13 cellular contexts compared by ENCODE assay signal in genomic region chr6:28553986-28554881, GRCh38. TPM values are rescaled to one million over a fixed set of nuclear protein-coding genes. Genes with fewer than 3 reads are reported as not detected.
DNase-seq lines count a peak whose midpoint lies in the region; ATAC-seq and TF ChIP-seq lines count a peak whose summit lies in the region.
"Had no signal": no experiment of that assay in that cellular context is flagged by ENCODE, and none has a peak within 500 bp of the region (broad histone marks: within the 10 kb centered on the region; RNA-seq: fewer than 3 reads in every experiment).

No MANE protein-coding gene starts in this region.

- ATAC-seq in body of pancreas = peak; percentile 24
- ATAC-seq in left lobe of liver = peak; percentile 81

- H3K27me3 ChIP-seq in HUES48 (ENCODE audit: control insufficient read depth, insufficient read depth, low read length) (peaks cover 35% of the 10 kb centered on the region), body of pancreas (no peaks in the 10 kb centered on the region), WERI-Rb-1 (ENCODE audit: insufficient read depth, low read depth, severe bottlenecking) (no peaks in the 10 kb centered on the region)

- DNase-seq in ACHN (peak; percentile 11), body of pancreas (peak in 2 of 4 donors; percentile 6 to 8), left lobe of liver (ENCODE audit: low spot score) (peak; percentile 81), DMS79 treated with DMSO at 0.1 percent for 48 hours (lab: John Stamatoyannopoulos, UW) (no peak), NCI-H82 treated with DMSO at 0.1 percent for 48 hours (lab: John Stamatoyannopoulos, UW; ENCODE audit: unreplicated experiment) (no peak), HT-29 (ENCODE audit: low spot score) (no peak), WERI-Rb-1 (no peak)
- DNase-seq: activated CD4-positive, alpha-beta memory T cell treated with anti-CD3 and anti-CD28 coated beads for 36 hours; HCEC 1CT; NCI-H510A; stimulated activated CD4-positive, alpha-beta T cell treated with anti-CD3 and anti-CD28 coated beads, Interleukin-1b, Interleukin-23, amount 100 ng/mL, for 48 hours; SW 1271 had no signal

- no peak for TF ChIP-seq POLR2A in body of pancreas (IDR thresholded peaks at IDR 0.05)

- no peak for TF ChIP-seq CTCF in body of pancreas (IDR thresholded peaks at IDR 0.05)
- TF ChIP-seq CTCF in WERI-Rb-1 (IDR thresholded peaks at IDR 0.05; ENCODE audit: low read depth, low read length) = no peak

- no peak overlapping the region for H3K27ac ChIP-seq in HUES48 (ENCODE audit: low read depth, low read length)
- H3K27ac ChIP-seq in body of pancreas = peak overlapping the region in 1 of 4 donors; percentile 22
- H3K27ac ChIP-seq in WERI-Rb-1 = no peak overlapping the region

- intact Hi-C loops in body of pancreas (cut with DNase I) = no loop called here

- H3K36me3 ChIP-seq in HUES48 (ENCODE audit: control insufficient read depth, insufficient read depth, low read length) = no peaks in the 10 kb centered on the region
- no peaks in the 10 kb centered on the region for H3K36me3 ChIP-seq in body of pancreas (replicated peaks in 1 of 2; ENCODE audit: insufficient read depth in 1 of 2, low read depth in 2 of 2)
- no peaks in the 10 kb centered on the region for H3K36me3 ChIP-seq in WERI-Rb-1

- H3K4me1 ChIP-seq in HUES48 (ENCODE audit: control insufficient read depth, insufficient read depth, low read length) = peaks cover 4% of the 10 kb centered on the region; the same call in 1 of the 2 replicates
- no peaks in the 10 kb centered on the region for H3K4me1 ChIP-seq in body of pancreas

- in situ Hi-C loops in ACHN (cut with HindIII; ENCODE audit: low pct_ligation_motif_present, low pct_unique_long_range_greater_than_20kb, low sequenced_read_pairs) = no loop called here

- peak overlapping the region; percentile 33; the same call in 1 of the 2 replicates for H3K9ac ChIP-seq in HUES48 (ENCODE audit: low read depth, low read length)

- 8 to 14% methylated on average over 21 to 25 of the region's 25 CpGs for WGBS in body of pancreas, 2 donors

- no peaks in the 10 kb centered on the region for H3K9me3 ChIP-seq in HUES48 (ENCODE audit: control insufficient read depth, insufficient read depth, low read length)
- H3K9me3 ChIP-seq in body of pancreas = no peaks in the 10 kb centered on the region
- no peaks in the 10 kb centered on the region for H3K9me3 ChIP-seq in WERI-Rb-1 (ENCODE audit: severe bottlenecking)

- H3K4me3 ChIP-seq in HUES48 (ENCODE audit: low read depth, low read length) (peak overlapping the region; percentile 59), body of pancreas (no peak overlapping the region), WERI-Rb-1 (ENCODE audit: low read depth, low read length) (no peak overlapping the region)

RNA-seq across cellular contexts. Expression of gene GPX5, which starts 28.6 kb away (rescaled TPM):
- total RNA-seq in body of pancreas = not detected
- total RNA-seq in left lobe of liver = not detected
- total RNA-seq in HT-29 (2014; rRNA removed; shearing (Covaris generic)) = not detected in 2 replicates
- total RNA-seq: activated CD4-positive, alpha-beta memory T cell treated with anti-CD3 and anti-CD28 coated beads for 36 hours had no signal

RNA-seq across cellular contexts. Expression of gene GPX6, which starts 38.6 kb away (rescaled TPM):
- total RNA-seq in body of pancreas (not detected), left lobe of liver (not detected)
- total RNA-seq in HT-29 (2014; rRNA removed; shearing (Covaris generic)) = not detected in 2 replicates
- total RNA-seq: activated CD4-positive, alpha-beta memory T cell treated with anti-CD3 and anti-CD28 coated beads for 36 hours had no signal

Comparison
In these comparisons a context has a peak if more than half of its experiments do, and no peak if none do; other contexts are left out.
1. DNase-seq: peak in ACHN (single experiment) and left lobe of liver (single experiment); none in DMS79 treated with DMSO at 0.1 percent for 48 hours (single experiment), NCI-H82 treated with DMSO at 0.1 percent for 48 hours (single experiment), HT-29 (single experiment) and WERI-Rb-1 (single experiment).